Comparison of ENCODE assay signal across 2 cellular contexts in genomic region chr1:24570265-24571125, GRCh38.
TF ChIP-seq lines count a peak whose summit lies in the region.

No MANE protein-coding gene starts in this region.

TF ChIP-seq in H1, 55 proteins besides CTCF, POLR2A, EP300 and RAD21:
- TF ChIP-seq BCL11A (IDR thresholded peaks at IDR 0.05; ENCODE audit: low read depth in 2 of 2, low read length in 2 of 2): no peak
- TF ChIP-seq KDM1A (IDR thresholded peaks at IDR 0.05; ENCODE audit: borderline replicate concordance, low read length): no peak
- no peak for TF ChIP-seq CEBPB (IDR thresholded peaks at IDR 0.05; ENCODE audit: low read depth, low read length)
- no peak for TF ChIP-seq RXRA (IDR thresholded peaks at IDR 0.05; ENCODE audit: insufficient read depth, low read depth, low read length)
- TF ChIP-seq MAX (IDR thresholded peaks at IDR 0.05): no peak
- TF ChIP-seq CHD2 (IDR thresholded peaks at IDR 0.05; ENCODE audit: low read length): no peak
- TF ChIP-seq HDAC6 (IDR thresholded peaks at IDR 0.05; ENCODE audit: low read depth, low read length): no peak
- TF ChIP-seq RFX5 (IDR thresholded peaks at IDR 0.05; ENCODE audit: borderline replicate concordance, low read depth, low read length): no peak
- no peak for TF ChIP-seq RNF2 (IDR thresholded peaks at IDR 0.05; ENCODE audit: borderline replicate concordance, low read depth, low read length, missing control alignments, poor library complexity, severe bottlenecking)
- no peak for TF ChIP-seq HDAC2 (IDR thresholded peaks at IDR 0.05; ENCODE audit: borderline replicate concordance in 1 of 2, low read depth in 2 of 2, low read length in 2 of 2)
- TF ChIP-seq FOSL1 (IDR thresholded peaks at IDR 0.05; ENCODE audit: insufficient read depth, low read depth, low read length): no peak
- TF ChIP-seq YY1 (IDR thresholded peaks at IDR 0.05; ENCODE audit: low read depth, low read length): no peak
- TF ChIP-seq CHD1 (IDR thresholded peaks at IDR 0.05; ENCODE audit: low read depth, low read length): no peak
- no peak for TF ChIP-seq BRCA1 (IDR thresholded peaks at IDR 0.05; ENCODE audit: low read depth, low read length)
- no peak for TF ChIP-seq USF2 (IDR thresholded peaks at IDR 0.05; ENCODE audit: low read length)
- no peak for TF ChIP-seq KDM5A (IDR thresholded peaks at IDR 0.05; ENCODE audit: low read length)
- no peak for TF ChIP-seq CTBP2 (IDR thresholded peaks at IDR 0.05; ENCODE audit: borderline replicate concordance, insufficient read depth, insufficient read length, low read length)
- no peak for TF ChIP-seq SIN3A (conservative IDR thresholded peaks at IDR 0.05 in 1 of 2, IDR thresholded peaks at IDR 0.05 in 1 of 2; ENCODE audit: low read depth in 1 of 2, low read length in 2 of 2)
- TF ChIP-seq NRF1 (IDR thresholded peaks at IDR 0.05; ENCODE audit: low read depth, low read length): no peak
- no peak for TF ChIP-seq SIX5 (IDR thresholded peaks at IDR 0.05; ENCODE audit: low read depth, low read length)

TF ChIP-seq in liver, 16 proteins besides CTCF, POLR2A, EP300 and RAD21:
- TF ChIP-seq TAF1 (conservative IDR thresholded peaks at IDR 0.05): no peak
- TF ChIP-seq NR2F2 (IDR thresholded peaks at IDR 0.05): no peak
- TF ChIP-seq GABPA (IDR thresholded peaks at IDR 0.05 in 1 of 2, conservative IDR thresholded peaks at IDR 0.05 in 1 of 2): no peak
- TF ChIP-seq EGR1 (IDR thresholded peaks at IDR 0.05; ENCODE audit: low read depth in 2 of 2): no peak
- TF ChIP-seq FOXA2 (IDR thresholded peaks at IDR 0.05): no peak
- TF ChIP-seq HNF4G (IDR thresholded peaks at IDR 0.05): no peak
- no peak for TF ChIP-seq MAX (IDR thresholded peaks at IDR 0.05)
- TF ChIP-seq ATF3 (IDR thresholded peaks at IDR 0.05): no peak
- TF ChIP-seq RXRA (IDR thresholded peaks at IDR 0.05): peak; percentile 10 to 66
- TF ChIP-seq JUND (IDR thresholded peaks at IDR 0.05): no peak
- TF ChIP-seq REST (IDR thresholded peaks at IDR 0.05): no peak
- no peak for TF ChIP-seq SP1 (IDR thresholded peaks at IDR 0.05)
- TF ChIP-seq YY1 (IDR thresholded peaks at IDR 0.05): no peak
- no peak for TF ChIP-seq ZBTB33 (IDR thresholded peaks at IDR 0.05)
- peak in 1 of 2 donors; percentile 26 for TF ChIP-seq HNF4A (conservative IDR thresholded peaks at IDR 0.05)
- no peak for TF ChIP-seq FOXA1 (IDR thresholded peaks at IDR 0.05)
TF ChIP-seq in liver: peak in this region for 2.
